Comparison of ENCODE assay signal across 12 cellular contexts in the genomic region with DNA sequence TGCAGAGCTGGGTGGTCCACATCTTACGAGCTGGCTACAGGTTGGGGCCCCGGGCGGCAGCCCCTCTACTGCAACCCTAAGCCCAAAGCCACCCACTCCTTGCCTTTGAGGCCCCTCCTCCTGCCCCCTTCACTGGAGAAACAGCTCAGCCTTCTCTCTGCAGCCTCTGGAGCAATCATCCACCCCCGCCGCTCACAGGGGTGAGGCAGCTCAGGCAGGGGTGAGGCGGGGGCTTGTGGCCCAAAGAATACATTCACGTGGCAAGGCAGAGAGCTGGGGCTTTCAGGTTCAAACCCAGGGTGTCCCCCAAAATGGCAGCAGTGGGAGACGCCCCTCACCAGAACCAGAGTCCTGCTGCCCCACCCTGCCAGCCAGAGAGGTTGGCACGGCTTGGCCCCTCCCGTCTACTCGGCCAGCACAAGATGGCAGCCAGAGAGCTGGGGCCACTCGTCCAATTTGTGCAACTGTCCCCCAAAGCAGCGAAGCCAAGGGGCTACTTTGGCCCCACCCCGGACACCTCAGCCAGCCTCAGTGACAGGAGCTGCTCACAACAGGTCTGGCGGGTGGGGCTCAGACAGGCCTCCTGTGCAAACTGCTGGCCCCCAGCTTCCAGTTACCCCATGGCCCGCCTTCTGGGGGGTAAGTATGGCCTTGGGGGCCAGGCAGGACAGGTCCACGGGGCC. TPM values are rescaled to one million over a fixed set of nuclear protein-coding genes. Genes with fewer than 3 reads are reported as not detected.
A peak's percentile ranks its signal among the peaks of the same experiment; 100 is the strongest.
DNase-seq lines count a peak whose midpoint lies in the region; ATAC-seq, FAIRE-seq and TF ChIP-seq lines count a peak whose summit lies in the region.
"Had no signal": no experiment of that assay in that cellular context is flagged by ENCODE, and none has a peak within 500 bp of the region (broad histone marks: within the 10 kb centered on the region; RNA-seq: fewer than 3 reads in every experiment).

No MANE protein-coding gene starts in this region.

- peak overlapping the region; percentile 8 for H3K27ac ChIP-seq in HUES48 (ENCODE audit: low read depth, low read length)
- peak overlapping the region; percentile 64 to 86 (median 82) for H3K27ac ChIP-seq in esophagus squamous epithelium
- H3K27ac ChIP-seq: colonic mucosa had no signal

- TF ChIP-seq CTCF in D721Med (IDR thresholded peaks at IDR 0.05; ENCODE audit: insufficient read depth, missing control alignments) (no peak), esophagus squamous epithelium (IDR thresholded peaks at IDR 0.05) (no peak)

- intact Hi-C loops in esophagus squamous epithelium (cut with DNase I): no loop called here

- 90 to 92% methylated on average over 2 to 3 of the region's 17 CpGs for WGBS in esophagus squamous epithelium, 2 donors

- H3K27me3 ChIP-seq in HUES48 (ENCODE audit: control insufficient read depth, insufficient read depth, low read length) (no peaks in the 10 kb centered on the region), esophagus squamous epithelium (no peaks in the 10 kb centered on the region)
- H3K27me3 ChIP-seq: colonic mucosa had no signal

- H3K4me1 ChIP-seq in HUES48 (ENCODE audit: control insufficient read depth, insufficient read depth, low read length) (no peaks in the 10 kb centered on the region), esophagus squamous epithelium (peaks cover 23 to 67% (median 28%) of the 10 kb centered on the region in 3 donors)
- H3K4me1 ChIP-seq: colonic mucosa had no signal

- no peak overlapping the region for H3K9ac ChIP-seq in HUES48 (ENCODE audit: low read depth, low read length)

- H3K9me3 ChIP-seq in HUES48 (ENCODE audit: control insufficient read depth, insufficient read depth, low read length) (no peaks in the 10 kb centered on the region), esophagus squamous epithelium (no peaks in the 10 kb centered on the region)
- H3K9me3 ChIP-seq: colonic mucosa had no signal

- DNase-seq in D721Med (ENCODE audit: insufficient read length, low spot score) (peak; percentile 17), esophagus squamous epithelium (lab: John Stamatoyannopoulos, UW) (no peak), putamen (ENCODE audit: low spot score) (peak; percentile 73), UCSD-AML1 (lab: John Stamatoyannopoulos, UW; ENCODE audit: unreplicated experiment) (no peak), RKO (ENCODE audit: low spot score) (no peak)
- DNase-seq: colonic mucosa; NCI-H774; stimulated activated CD4-positive, alpha-beta T cell treated with anti-CD3 and anti-CD28 coated beads, Interleukin-2, amount 100 ng/mL, for 48 hours had no signal

- H3K36me3 ChIP-seq in HUES48 (ENCODE audit: control insufficient read depth, insufficient read depth, low read length) (peaks cover 92% of the 10 kb centered on the region), esophagus squamous epithelium (peaks cover 55 to 93% (median 66%) of the 10 kb centered on the region in 3 donors)

- no peak for ATAC-seq in GM19395 (IDR thresholded peaks at IDR 0.05; ENCODE audit: unreplicated experiment)

- no peak overlapping the region for H3K4me3 ChIP-seq in HUES48 (ENCODE audit: low read depth, low read length)
- no peak overlapping the region for H3K4me3 ChIP-seq in esophagus squamous epithelium
- H3K4me3 ChIP-seq: colonic mucosa had no signal

- no peak for TF ChIP-seq POLR2A in esophagus squamous epithelium (IDR thresholded peaks at IDR 0.05)

- FAIRE-seq in D721Med (lab: Jason Lieb, UNC): no peak
- FAIRE-seq: GM18507 had no signal

RNA-seq across cellular contexts. Expression of gene GNB2, which starts 7.2 kb away (rescaled TPM):
- 100 to 1,000 TPM; 186 to 306 (median 226) TPM for total RNA-seq in esophagus squamous epithelium

RNA-seq across cellular contexts. Expression of gene GIGYF1, which starts 13.3 kb away (rescaled TPM):
- total RNA-seq in esophagus squamous epithelium: 10 to 100 TPM in 3 of 4 donors, 1 to 10 TPM in 1; 8.0 to 24.2 (median 13.8) TPM

RNA-seq across cellular contexts. Expression of gene ACTL6B, which starts 24.5 kb away (rescaled TPM):
- total RNA-seq in esophagus squamous epithelium: not detected
- total RNA-seq: LHCN-M2 had no signal

RNA-seq across cellular contexts. Expression of gene POP7, which starts 25.2 kb away (rescaled TPM):
- 10 to 100 TPM; 28.0 to 36.7 (median 30.0) TPM for total RNA-seq in esophagus squamous epithelium

RNA-seq across cellular contexts. Expression of gene TFR2, which starts 39.4 kb away (rescaled TPM):
- total RNA-seq in esophagus squamous epithelium: 1 to 10 TPM in 1 of 4 donors, under 1 TPM in 3; 0.38 to 1.1 (median 0.84) TPM

Comparison
In these comparisons a context has a peak if more than half of its experiments do, and no peak if none do; other contexts are left out.
1. DNase-seq: peak in D721Med (single experiment) and putamen (single experiment); none in esophagus squamous epithelium (single experiment), UCSD-AML1 (single experiment) and RKO (single experiment).